Comparison of ENCODE assay signal across 19 cellular contexts in the genomic region with DNA sequence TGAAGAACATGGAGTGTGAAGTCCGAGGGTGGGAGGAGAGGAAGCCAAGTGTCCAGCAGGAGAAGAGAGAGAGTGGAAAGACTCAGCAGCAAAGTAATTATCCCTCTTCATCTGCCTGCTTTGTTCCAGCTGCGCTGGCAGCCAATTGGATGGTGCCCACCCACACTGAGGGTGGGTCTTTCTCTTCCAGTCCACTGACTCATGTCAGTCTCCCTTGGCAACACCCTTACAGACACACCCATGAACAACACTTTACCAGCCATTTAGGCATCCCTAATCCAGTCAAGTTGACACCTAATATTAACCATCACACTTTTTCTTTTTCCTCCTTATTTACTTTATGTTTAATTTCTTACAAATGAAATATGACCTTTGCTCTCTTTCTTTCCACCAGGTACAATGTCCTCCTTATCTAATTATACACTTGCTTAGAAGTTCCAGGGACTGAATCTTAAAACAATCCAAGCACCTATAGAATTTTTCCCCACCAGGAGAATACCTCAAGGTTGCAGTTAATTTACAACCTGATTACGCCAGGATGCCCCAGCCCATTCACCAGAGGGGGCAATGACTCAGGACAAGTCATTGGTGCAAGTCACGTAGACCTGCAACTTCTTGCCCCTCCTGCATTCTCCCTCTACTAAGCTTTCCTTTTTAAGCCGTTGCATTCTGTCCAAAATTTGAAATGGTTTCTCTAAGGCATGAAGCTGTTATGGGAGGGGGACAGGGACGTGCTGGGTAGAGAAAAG.
A peak's percentile ranks its signal among the peaks of the same experiment; 100 is the strongest.
DNase-seq lines count a peak whose midpoint lies in the region; ATAC-seq, FAIRE-seq and TF ChIP-seq lines count a peak whose summit lies in the region.
"Had no signal": no experiment of that assay in that cellular context is flagged by ENCODE, and none has a peak within 500 bp of the region (broad histone marks: within the 10 kb centered on the region; RNA-seq: fewer than 3 reads in every experiment).

No MANE protein-coding gene starts in this region.

- in situ Hi-C loops in GM13977 (cut with MboI; ENCODE audit: low pct_unique_long_range_greater_than_20kb, low sequenced_read_pairs, unreplicated experiment), result no loop called here

- TF ChIP-seq EP300 in A549 (IDR thresholded peaks at IDR 0.05), result no peak

- no peak for TF ChIP-seq POLR2A in A549 (IDR thresholded peaks at IDR 0.05; ENCODE audit: low read length)
- no peak for TF ChIP-seq POLR2A in H54 (IDR thresholded peaks at IDR 0.05; ENCODE audit: low read depth, low read length)

- 29% methylated on average over 6 of the region's 6 CpGs for WGBS in A549 (ENCODE audit: missing lambda C conversion rate)

- peak overlapping the region; percentile 49 for H3K4me2 ChIP-seq in A549

- H3K27ac ChIP-seq in A549 (peak overlapping the region; percentile 31 to 71; a peak in 4 of 6 replicates), RWPE1 (no peak overlapping the region)
- H3K27ac ChIP-seq: lower lobe of right lung had no signal

- peak; percentile 27 to 51 for DNase-seq in A549 (ENCODE audit: low read depth in 1 of 2, low spot score in 1 of 2)
- no peak for DNase-seq in H54 (ENCODE audit: insufficient read length, low spot score)
- peak; percentile 29 for DNase-seq in RWPE1 (ENCODE audit: low spot score)
- DNase-seq in iPS-NIHi11 (ENCODE audit: low spot score), result peak; percentile 16
- DNase-seq in inferior parietal cortex (ENCODE audit: extremely low spot score), result no peak
- no peak for DNase-seq in GM13977 (ENCODE audit: low spot score)
- no peak for DNase-seq in GF-D8 (lab: John Stamatoyannopoulos, UW)
- DNase-seq: activated CD4-positive, alpha-beta T cell treated with anti-CD3 and anti-CD28 coated beads, Interleukin-2, amount 50 U/mL, for 1 hour; activated naive CD8-positive, alpha-beta T cell treated with anti-CD3 and anti-CD28 coated beads, Interleukin-2, amount 10 ng/mL, durations not matched to agents 7 days and 5 days; effector CD4-positive, alpha-beta T cell; Karpas-422; lower lobe of right lung; NCI-H187; NCI-H526 treated with DMSO at 0.1 percent for 48 hours; nephron progenitor cell; SHP77; stimulated activated CD4-positive, alpha-beta T cell treated with anti-CD3 and anti-CD28 coated beads, Interleukin-2, amount 100 ng/mL, for 24 hours had no signal

- POLR2A ChIA-PET in A549 (lab: Yijun Ruan, JAX) (no interaction called here), RWPE1 (lab: Yijun Ruan, JAX; ENCODE audit: low non-redundant PET) (no interaction called here)

- no peaks in the 10 kb centered on the region for H3K9me3 ChIP-seq in A549
- H3K9me3 ChIP-seq: lower lobe of right lung had no signal

- FAIRE-seq in A549 (lab: Jason Lieb, UNC) (peak; percentile 67), H54 (lab: Jason Lieb, UNC) (peak; percentile 57)
- FAIRE-seq: D721Med had no signal

- CTCF ChIA-PET in A549 (lab: Yijun Ruan, JAX) (no interaction called here), RWPE1 (lab: Yijun Ruan, JAX) (no interaction called here)

- no peak for TF ChIP-seq CTCF in A549 (IDR thresholded peaks at IDR 0.05)
- TF ChIP-seq CTCF in RWPE1 (conservative IDR thresholded peaks at IDR 0.05; ENCODE audit: low read depth), result no peak
- TF ChIP-seq CTCF in GM13977 (IDR thresholded peaks at IDR 0.05; ENCODE audit: extremely low read depth, insufficient read depth, missing control alignments), result no peak

- H3K4me1 ChIP-seq in A549, result peaks cover 15% of the 10 kb centered on the region; the same call in 2 of the 3 replicates
- H3K4me1 ChIP-seq: lower lobe of right lung had no signal

- no peak for TF ChIP-seq RAD21 in A549 (conservative IDR thresholded peaks at IDR 0.05 in 1 of 2, IDR thresholded peaks at IDR 0.05 in 1 of 2)

- ATAC-seq in A549 (peak; percentile 75 to 77; a peak in 5 of 6 replicates), HG03025 (IDR thresholded peaks at IDR 0.05; ENCODE audit: low FRiP score, unreplicated experiment) (no peak)
- ATAC-seq: lower lobe of right lung had no signal

- H3K4me3 ChIP-seq in A549, result no peak overlapping the region
- H3K4me3 ChIP-seq: lower lobe of right lung had no signal

TF ChIP-seq in A549, 52 proteins besides CTCF, POLR2A, EP300 and RAD21:
- TF ChIP-seq KDM1A (IDR thresholded peaks at IDR 0.05; ENCODE audit: low read depth), result no peak
- no peak for TF ChIP-seq MAFK (IDR thresholded peaks at IDR 0.05; ENCODE audit: partially characterized antibody)
- no peak for TF ChIP-seq EHF (CRISPR knock-in tag; IDR thresholded peaks at IDR 0.05)
- peak; percentile 16; the same call in 1 of the 2 replicates for TF ChIP-seq FOSL2 (IDR thresholded peaks at IDR 0.05)
- TF ChIP-seq FOSL2 (CRISPR knock-in tag; IDR thresholded peaks at IDR 0.05), result no peak; the same call in 1 of the 2 replicates

Comparison
In these comparisons a context has a peak if more than half of its experiments do, and no peak if none do; other contexts are left out.
1. DNase-seq: peak in A549 (2 of 2), RWPE1 (single experiment) and iPS-NIHi11 (single experiment); none in H54 (single experiment), inferior parietal cortex (single experiment), GM13977 (single experiment) and GF-D8 (single experiment).